Comparison of ENCODE assay signal across 8 cellular contexts in the genomic region with DNA sequence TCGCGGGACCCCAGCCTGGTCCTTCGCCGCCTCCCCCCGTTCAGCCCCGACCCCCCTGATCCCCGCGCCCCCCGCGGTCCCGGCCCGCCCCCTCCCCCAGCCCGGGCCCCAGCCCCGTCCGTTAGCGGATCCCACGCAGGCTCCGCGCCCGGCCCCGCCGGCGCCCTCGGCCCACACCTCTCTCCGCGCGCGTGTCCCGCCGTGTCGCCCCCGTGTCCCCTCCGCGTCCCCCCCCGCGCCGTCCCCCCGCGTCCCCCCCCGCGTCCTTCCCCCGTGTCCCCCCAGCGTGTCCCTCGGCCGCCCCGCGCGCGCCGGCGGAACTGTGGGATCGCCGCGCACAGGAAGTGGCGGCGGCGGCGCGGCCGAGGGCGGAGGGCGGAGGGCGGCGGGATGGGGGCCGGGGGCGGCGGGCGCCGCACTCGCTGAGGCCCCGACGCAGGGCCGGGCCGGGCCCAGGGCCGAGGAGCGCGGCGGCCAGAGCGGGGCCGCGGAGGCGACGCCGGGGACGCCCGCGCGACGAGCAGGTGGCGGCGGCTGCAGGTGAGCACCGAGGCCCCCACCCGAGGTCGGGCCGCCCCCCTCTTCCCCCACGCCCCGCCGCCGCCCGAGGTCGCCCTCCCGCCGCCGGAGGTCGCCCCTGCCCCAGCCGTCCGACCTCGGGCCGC. TPM values are rescaled to one million over a fixed set of nuclear protein-coding genes. Genes with fewer than 3 reads are reported as not detected.
A peak's percentile ranks its signal among the peaks of the same experiment; 100 is the strongest.
DNase-seq lines count a peak whose midpoint lies in the region; ATAC-seq and TF ChIP-seq lines count a peak whose summit lies in the region.

A gene with protein sequence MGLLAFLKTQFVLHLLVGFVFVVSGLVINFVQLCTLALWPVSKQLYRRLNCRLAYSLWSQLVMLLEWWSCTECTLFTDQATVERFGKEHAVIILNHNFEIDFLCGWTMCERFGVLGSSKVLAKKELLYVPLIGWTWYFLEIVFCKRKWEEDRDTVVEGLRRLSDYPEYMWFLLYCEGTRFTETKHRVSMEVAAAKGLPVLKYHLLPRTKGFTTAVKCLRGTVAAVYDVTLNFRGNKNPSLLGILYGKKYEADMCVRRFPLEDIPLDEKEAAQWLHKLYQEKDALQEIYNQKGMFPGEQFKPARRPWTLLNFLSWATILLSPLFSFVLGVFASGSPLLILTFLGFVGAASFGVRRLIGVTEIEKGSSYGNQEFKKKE (plus strand): TSS at position 418 of the 665 bp plus-strand sequence. CDS start 94,459 bp downstream, outside the sequence.

- H3K4ac ChIP-seq in trophoblast cell (ENCODE audit: low read depth, low read length) = no peak within 1 kb of the TSS

- peaks cover 8% of the 10 kb centered on the region for H3K27me3 ChIP-seq in cardiac muscle cell
- H3K27me3 ChIP-seq in trophoblast cell (ENCODE audit: insufficient read depth, low read length) = peaks cover 8% of the 10 kb centered on the region

- no peak within 1 kb of the TSS for H2BK12ac ChIP-seq in trophoblast cell (ENCODE audit: low read length)

- peak within 1 kb of the TSS; percentile 87 for H3K27ac Mint-ChIP-seq in activated naive CD4-positive, alpha-beta T cell treated with anti-CD3 and anti-CD28 coated beads, Interleukin-2, amount 10 ng/mL, durations not matched to agents 7 days and 5 days

- H3K9me3 ChIP-seq in cardiac muscle cell (ENCODE audit: low read depth) (no peaks in the 10 kb centered on the region), trophoblast cell (ENCODE audit: insufficient read depth, low read depth, low read length) (no peaks in the 10 kb centered on the region)

- H3K4me3 Mint-ChIP-seq in activated naive CD4-positive, alpha-beta T cell treated with anti-CD3 and anti-CD28 coated beads, Interleukin-2, amount 10 ng/mL, durations not matched to agents 7 days and 5 days = peak within 1 kb of the TSS; percentile 81

- H4K8ac ChIP-seq in trophoblast cell (ENCODE audit: low read depth, low read length) = peak within 1 kb of the TSS; percentile 81

- H4K12ac ChIP-seq in trophoblast cell (ENCODE audit: low read depth, low read length) = peak within 1 kb of the TSS; percentile 46

- H3K36me3 ChIP-seq in cardiac muscle cell (no peaks in the 10 kb centered on the region), trophoblast cell (ENCODE audit: control insufficient read depth in 1 of 2, insufficient read depth in 2 of 2, low read length in 2 of 2) (peaks cover 0 to under 1% of the 10 kb centered on the region in 2 experiments)

- H2BK120ac ChIP-seq in trophoblast cell (ENCODE audit: insufficient read depth, low read length, poor library complexity) = peak within 1 kb of the TSS; percentile 9

- H3K4me1 ChIP-seq in cardiac muscle cell (ENCODE audit: low read depth) (peaks cover 9% of the 10 kb centered on the region), trophoblast cell (ENCODE audit: control insufficient read depth in 1 of 2, insufficient read depth in 2 of 2, low read length in 2 of 2) (peaks cover 5 to 10% of the 10 kb centered on the region in 2 experiments)

- WGBS in trophoblast cell (ENCODE audit: extremely low coverage, insufficient coverage, insufficient read length) = no CpG with 5 or more reads among the region's 109 CpGs

- H3K23ac ChIP-seq in trophoblast cell (ENCODE audit: low read length) = no peak within 1 kb of the TSS

- CTCF ChIA-PET in activated naive CD4-positive, alpha-beta T cell treated with anti-CD3 and anti-CD28 coated beads, Interleukin-2, amount 10 ng/mL, durations not matched to agents 7 days and 5 days (lab: Charles Lee) = no interaction called here

- peak within 1 kb of the TSS; percentile 61 for H3K14ac ChIP-seq in trophoblast cell (ENCODE audit: low read length)

- DNase-seq in NCI-H2029 (lab: John Stamatoyannopoulos, UW) (peak; percentile 33), NCI-H2029 treated with DMSO at 0.1 percent for 48 hours (lab: John Stamatoyannopoulos, UW) (no peak), NCI-H460 (ENCODE audit: extremely low read depth, low read depth) (no peak), cardiac muscle cell (ENCODE audit: low read depth in 1 of 2, low spot score in 1 of 2) (peak in 1 of 2 donors; percentile 60), trophoblast cell (peak in 1 of 2 donors; percentile 5)
- peak; percentile 62 for DNase-seq in activated naive CD4-positive, alpha-beta T cell treated with anti-CD3 and anti-CD28 coated beads, Interleukin-2, amount 10 ng/mL, durations not matched to agents 7 days and 5 days

- H3K9ac ChIP-seq in trophoblast cell (ENCODE audit: low read length) = no peak within 1 kb of the TSS

- no peaks in the 10 kb centered on the region for H3K9me3 Mint-ChIP-seq in activated naive CD4-positive, alpha-beta T cell treated with anti-CD3 and anti-CD28 coated beads, Interleukin-2, amount 10 ng/mL, durations not matched to agents 7 days and 5 days

- H3K4me3 ChIP-seq in cardiac muscle cell = peak within 1 kb of the TSS; percentile 86
- H3K4me3 ChIP-seq in trophoblast cell (ENCODE audit: low read depth, low read length) = peak within 1 kb of the TSS; percentile 58

- peak within 1 kb of the TSS; percentile 74 for H3K18ac ChIP-seq in trophoblast cell (ENCODE audit: low read length)

- H2BK5ac ChIP-seq in trophoblast cell (ENCODE audit: low read depth, low read length, poor library complexity) = no peak within 1 kb of the TSS

- no peak for TF ChIP-seq CTCF in cardiac muscle cell (IDR thresholded peaks at IDR 0.05; ENCODE audit: low read depth, low read length)

- H2AFZ ChIP-seq in trophoblast cell (ENCODE audit: insufficient read depth, low read length, poor library complexity) = peak within 1 kb of the TSS; percentile 61

- ATAC-seq in HG03442 (IDR thresholded peaks at IDR 0.05; ENCODE audit: unreplicated experiment) = no peak
- ATAC-seq in GM21723 (IDR thresholded peaks at IDR 0.05; ENCODE audit: unreplicated experiment) = no peak

- H4K91ac ChIP-seq in trophoblast cell (ENCODE audit: low read depth, low read length) = peak within 1 kb of the TSS; percentile 52

- no peak within 1 kb of the TSS for H2AK5ac ChIP-seq in trophoblast cell (ENCODE audit: low read length)

- peaks cover 27% of the 10 kb centered on the region for H3K36me3 Mint-ChIP-seq in activated naive CD4-positive, alpha-beta T cell treated with anti-CD3 and anti-CD28 coated beads, Interleukin-2, amount 10 ng/mL, durations not matched to agents 7 days and 5 days

- H3K4me1 Mint-ChIP-seq in activated naive CD4-positive, alpha-beta T cell treated with anti-CD3 and anti-CD28 coated beads, Interleukin-2, amount 10 ng/mL, durations not matched to agents 7 days and 5 days = peaks cover 46% of the 10 kb centered on the region

- no peak within 1 kb of the TSS for H3K27ac ChIP-seq in cardiac muscle cell
- no peak within 1 kb of the TSS for H3K27ac ChIP-seq in trophoblast cell (ENCODE audit: low read depth, low read length)

- peaks cover 3% of the 10 kb centered on the region for H3K79me1 ChIP-seq in trophoblast cell (ENCODE audit: low read length)

- H3K79me2 ChIP-seq in trophoblast cell (ENCODE audit: control insufficient read depth, insufficient read depth, low read length, poor library complexity) = no peaks in the 10 kb centered on the region

- peak within 1 kb of the TSS; percentile 81 for H3K4me2 ChIP-seq in trophoblast cell (ENCODE audit: low read length)

- H3K27me3 Mint-ChIP-seq in activated naive CD4-positive, alpha-beta T cell treated with anti-CD3 and anti-CD28 coated beads, Interleukin-2, amount 10 ng/mL, durations not matched to agents 7 days and 5 days = peaks cover 29% of the 10 kb centered on the region

RNA-seq across cellular contexts. Expression of the gene that starts here (rescaled TPM):
- total RNA-seq in NCI-H460 (2014; rRNA removed; shearing (Covaris generic)) = 27.5 and 29.3 TPM in 2 replicates
- 24.9 and 25.1 TPM in 2 replicates for polyA plus RNA-seq in NCI-H460 (2014; cell fraction: nucleus; rRNA removed)
- total RNA-seq in cardiac muscle cell = 19.4 and 23.6 TPM in 2 replicates
- 12.4 and 20.1 TPM in 2 replicates for polyA plus RNA-seq in cardiac muscle cell
- 9.7 and 10.3 TPM in 2 replicates for polyA plus RNA-seq in trophoblast cell (2013)

Comparison
In these comparisons a context has a peak if more than half of its experiments do, and no peak if none do; other contexts are left out.
1. DNase-seq: peak in NCI-H2029 (single experiment) and activated naive CD4-positive, alpha-beta T cell treated with anti-CD3 and anti-CD28 coated beads, Interleukin-2, amount 10 ng/mL, durations not matched to agents 7 days and 5 days (single experiment); none in NCI-H2029 treated with DMSO at 0.1 percent for 48 hours (single experiment) and NCI-H460 (single experiment).